In genomic region chr1:178579562-178579961, GRCh38 we compare ENCODE assay signal across 9 cellular contexts.
DNase-seq lines count a peak whose midpoint lies in the region; ATAC-seq and TF ChIP-seq lines count a peak whose summit lies in the region.
"Had no signal": no experiment of that assay in that cellular context is flagged by ENCODE, and none has a peak within 500 bp of the region (broad histone marks: within the 10 kb centered on the region; RNA-seq: fewer than 3 reads in every experiment).

No MANE protein-coding gene starts in this region.

- no peaks in the 10 kb centered on the region for H3K9me2 ChIP-seq in Karpas-422 (replicated peaks; ENCODE audit: insufficient read depth, low read length)

- DNase-seq in A673 (ENCODE audit: low spot score) (peak; percentile 72), Karpas-422 (peak; percentile 94), HT-29 (ENCODE audit: low spot score) (no peak), upper lobe of right lung (no peak)
- no peak for DNase-seq in CD4-positive, alpha-beta T cell
- DNase-seq in activated naive CD4-positive, alpha-beta T cell treated with anti-CD3 and anti-CD28 coated beads, Interleukin-2, amount 50 U/mL, for 72 hours (ENCODE audit: low spot score in 2 of 2), result no peak
- DNase-seq: heart left ventricle had no signal

- H3K9me3 ChIP-seq in A673 (ENCODE audit: low read depth, low read length, poor library complexity, severe bottlenecking) (no peaks in the 10 kb centered on the region), Karpas-422 (ENCODE audit: low read length) (no peaks in the 10 kb centered on the region), upper lobe of right lung (no peaks in the 10 kb centered on the region)
- no peaks in the 10 kb centered on the region for H3K9me3 ChIP-seq in CD4-positive, alpha-beta T cell (ENCODE audit: control insufficient read depth, low read length)
- H3K9me3 ChIP-seq: heart left ventricle had no signal

- H3K36me3 ChIP-seq in A673 (ENCODE audit: insufficient read depth, low read length, poor library complexity, severe bottlenecking) (no peaks in the 10 kb centered on the region), Karpas-422 (ENCODE audit: insufficient read depth, low read length) (no peaks in the 10 kb centered on the region), upper lobe of right lung (no peaks in the 10 kb centered on the region)
- H3K36me3 ChIP-seq: heart left ventricle had no signal

- POLR2A ChIA-PET in A673 (lab: Charles Lee; ENCODE audit: low non-redundant PET), result no interaction called here
- POLR2A ChIA-PET in CD4-positive, alpha-beta T cell (lab: Charles Lee), result no interaction called here

- no peaks in the 10 kb centered on the region for H3K36me3 Mint-ChIP-seq in CD4-positive, alpha-beta T cell (ENCODE audit: low read depth)
- H3K36me3 Mint-ChIP-seq in activated naive CD4-positive, alpha-beta T cell treated with anti-CD3 and anti-CD28 coated beads, Interleukin-2, amount 50 U/mL, for 72 hours, result no peaks in the 10 kb centered on the region

- peak overlapping the region; percentile 87 for H3K9ac ChIP-seq in Karpas-422 (ENCODE audit: low read length)

- CTCF ChIA-PET in A673 (lab: Charles Lee), result no interaction called here
- CTCF ChIA-PET in CD4-positive, alpha-beta T cell (lab: Charles Lee), result no interaction called here

- no peak overlapping the region for H3K4me3 Mint-ChIP-seq in CD4-positive, alpha-beta T cell

- peaks cover 11% of the 10 kb centered on the region for H3K27me3 Mint-ChIP-seq in CD4-positive, alpha-beta T cell

- H3K27me3 ChIP-seq in A673 (replicated peaks; ENCODE audit: insufficient read depth, low read depth, low read length, poor library complexity) (no peaks in the 10 kb centered on the region), Karpas-422 (ENCODE audit: low read length) (no peaks in the 10 kb centered on the region), upper lobe of right lung (no peaks in the 10 kb centered on the region)
- no peaks in the 10 kb centered on the region for H3K27me3 ChIP-seq in CD4-positive, alpha-beta T cell (ENCODE audit: control insufficient read depth, insufficient read depth, low read length)
- H3K27me3 ChIP-seq: heart left ventricle had no signal

- no peaks in the 10 kb centered on the region for H4K20me1 ChIP-seq in Karpas-422 (ENCODE audit: insufficient read depth, low read depth, low read length)

- H3K79me2 ChIP-seq in Karpas-422 (ENCODE audit: low read length), result peaks cover 17% of the 10 kb centered on the region

- no peaks in the 10 kb centered on the region for H3K9me3 Mint-ChIP-seq in CD4-positive, alpha-beta T cell
- no peaks in the 10 kb centered on the region for H3K9me3 Mint-ChIP-seq in activated naive CD4-positive, alpha-beta T cell treated with anti-CD3 and anti-CD28 coated beads, Interleukin-2, amount 50 U/mL, for 72 hours

- H3K4me1 Mint-ChIP-seq in CD4-positive, alpha-beta T cell (ENCODE audit: low read depth), result no peaks in the 10 kb centered on the region

- TF ChIP-seq CTCF in A673 (conservative IDR thresholded peaks at IDR 0.05; ENCODE audit: low read depth, low read length) (no peak), upper lobe of right lung (IDR thresholded peaks at IDR 0.05) (no peak)
- no peak for TF ChIP-seq CTCF in CD4-positive, alpha-beta T cell (IDR thresholded peaks at IDR 0.05)

- H2AFZ ChIP-seq in Karpas-422 (ENCODE audit: low read length), result no peak overlapping the region

- H3K4me3 ChIP-seq in A673 (ENCODE audit: low read depth, low read length, poor library complexity, severe bottlenecking) (no peak overlapping the region), Karpas-422 (ENCODE audit: low read length) (peak overlapping the region; percentile 51), upper lobe of right lung (no peak overlapping the region)
- H3K4me3 ChIP-seq: heart left ventricle had no signal

- BruUV-seq in A673 (replicated peaks; lab: Mats Ljungman, UMichigan), result no TSS peak

- no peak overlapping the region for H3K27ac Mint-ChIP-seq in CD4-positive, alpha-beta T cell
- no peak overlapping the region for H3K27ac Mint-ChIP-seq in activated naive CD4-positive, alpha-beta T cell treated with anti-CD3 and anti-CD28 coated beads, Interleukin-2, amount 50 U/mL, for 72 hours

- ATAC-seq in GM19035 (IDR thresholded peaks at IDR 0.05; ENCODE audit: unreplicated experiment) (peak; percentile 50), HG02798 (IDR thresholded peaks at IDR 0.05; ENCODE audit: poor library complexity, unreplicated experiment) (peak; percentile 43), upper lobe of right lung (no peak)
- no peak for ATAC-seq in CD4-positive, alpha-beta T cell (ENCODE audit: poor library complexity)
- no peak for ATAC-seq in activated naive CD4-positive, alpha-beta T cell treated with anti-CD3 and anti-CD28 coated beads, Interleukin-2, amount 50 U/mL, for 72 hours
- ATAC-seq: heart left ventricle had no signal

- peaks cover 10% of the 10 kb centered on the region for H3K4me1 ChIP-seq in A673 (ENCODE audit: insufficient read depth, low read length, poor library complexity, severe bottlenecking)
- peaks cover 97% of the 10 kb centered on the region for H3K4me1 ChIP-seq in Karpas-422 (ENCODE audit: low read length)
- no peaks in the 10 kb centered on the region for H3K4me1 ChIP-seq in upper lobe of right lung

- intact Hi-C loops in A673 (cut with micrococcal nuclease; ENCODE audit: unreplicated experiment), result no loop called here
- intact Hi-C loops in CD4-positive, alpha-beta T cell (cut with DNase I, micrococcal nuclease), result no loop called here
- intact Hi-C loops in upper lobe of right lung (cut with DNase I), result no loop called here

- H3K27ac ChIP-seq in A673 (ENCODE audit: low read depth, low read length, poor library complexity, severe bottlenecking), result no peak overlapping the region
- H3K27ac ChIP-seq in Karpas-422 (ENCODE audit: low read length), result peak overlapping the region; percentile 99
- H3K27ac ChIP-seq in CD4-positive, alpha-beta T cell (ENCODE audit: low read depth, low read length), result no peak overlapping the region
- H3K27ac ChIP-seq in upper lobe of right lung, result no peak overlapping the region
- H3K27ac ChIP-seq: heart left ventricle had no signal

- peak overlapping the region; percentile 73 for H3K4me2 ChIP-seq in Karpas-422 (ENCODE audit: low read depth, low read length, poor library complexity, severe bottlenecking)

Comparison
In these comparisons a context has a peak if more than half of its experiments do, and no peak if none do; other contexts are left out.
1. DNase-seq: peak in A673 (single experiment) and Karpas-422 (single experiment); none in CD4-positive, alpha-beta T cell (0 of 10), activated naive CD4-positive, alpha-beta T cell treated with anti-CD3 and anti-CD28 coated beads, Interleukin-2, amount 50 U/mL, for 72 hours (0 of 2), HT-29 (single experiment) and upper lobe of right lung (single experiment).
2. ATAC-seq: peak in GM19035 (single experiment) and HG02798 (single experiment); none in CD4-positive, alpha-beta T cell (single experiment), activated naive CD4-positive, alpha-beta T cell treated with anti-CD3 and anti-CD28 coated beads, Interleukin-2, amount 50 U/mL, for 72 hours (0 of 2) and upper lobe of right lung (single experiment).